24 cellular contexts compared by ENCODE assay signal in the genomic region with DNA sequence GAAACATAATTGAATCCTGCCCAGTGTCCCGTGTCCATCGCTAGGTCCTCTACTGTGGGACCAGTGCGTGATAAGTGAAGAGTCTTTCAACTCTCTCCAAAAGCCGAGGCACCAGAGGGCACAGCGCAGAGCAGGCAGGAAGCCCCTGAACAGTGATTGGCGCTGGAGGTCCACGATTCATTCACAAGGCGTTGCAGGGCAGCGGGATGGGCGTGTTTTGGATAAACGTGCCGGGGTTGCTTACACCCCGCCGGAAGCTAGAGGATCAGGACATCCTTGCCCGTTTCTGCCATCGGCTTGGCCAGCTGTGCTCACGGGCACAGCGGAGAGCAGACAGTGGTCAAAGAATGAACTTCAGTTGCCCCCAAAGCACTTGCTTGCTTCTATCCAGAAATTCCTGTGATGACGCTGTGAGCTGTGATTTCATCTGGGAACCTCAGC.
DNase-seq lines count a peak whose midpoint lies in the region; ATAC-seq lines count a peak whose summit lies in the region.
"Had no signal": no experiment of that assay in that cellular context is flagged by ENCODE, and none has a peak within 500 bp of the region (broad histone marks: within the 10 kb centered on the region; RNA-seq: fewer than 3 reads in every experiment).

No MANE protein-coding gene starts in this region.

- no peaks in the 10 kb centered on the region for H3K27me3 Mint-ChIP-seq in stimulated activated naive B cell treated with anti-CD40 and anti-IgM and Interleukin-4, amounts not matched to agents 10 μg/mL and 1 μg/mL and 100 μg/mL, for 72 hours
- H3K27me3 Mint-ChIP-seq in activated CD4-positive, alpha-beta T cell treated with anti-CD3 and anti-CD28 coated beads for 36 hours = peaks cover 13% of the 10 kb centered on the region

- peaks cover 10 to 19% of the 10 kb centered on the region in 2 donors for H3K36me3 Mint-ChIP-seq in stimulated activated naive B cell treated with anti-CD40 and anti-IgM and Interleukin-4, amounts not matched to agents 10 μg/mL and 1 μg/mL and 100 μg/mL, for 72 hours
- no peaks in the 10 kb centered on the region for H3K36me3 Mint-ChIP-seq in activated CD4-positive, alpha-beta T cell treated with anti-CD3 and anti-CD28 coated beads for 36 hours (ENCODE audit: low read depth)
- H3K36me3 Mint-ChIP-seq: CD14-positive monocyte had no signal

- peak overlapping the region; percentile 92 for H3K27ac Mint-ChIP-seq in stimulated activated naive B cell treated with anti-CD40 and anti-IgM and Interleukin-4, amounts not matched to agents 10 μg/mL and 1 μg/mL and 100 μg/mL, for 72 hours
- H3K27ac Mint-ChIP-seq in activated CD4-positive, alpha-beta T cell treated with anti-CD3 and anti-CD28 coated beads for 36 hours = no peak overlapping the region
- H3K27ac Mint-ChIP-seq: nephron had no signal

- intact Hi-C loops in activated CD4-positive, alpha-beta T cell treated with anti-CD3 and anti-CD28 coated beads for 36 hours (cut with DNase I, micrococcal nuclease) = no loop called here

- peaks cover 41 to 77% of the 10 kb centered on the region in 2 donors for H3K4me1 Mint-ChIP-seq in stimulated activated naive B cell treated with anti-CD40 and anti-IgM and Interleukin-4, amounts not matched to agents 10 μg/mL and 1 μg/mL and 100 μg/mL, for 72 hours
- H3K4me1 Mint-ChIP-seq in activated CD4-positive, alpha-beta T cell treated with anti-CD3 and anti-CD28 coated beads for 36 hours = peaks cover 6% of the 10 kb centered on the region
- H3K4me1 Mint-ChIP-seq: nephron had no signal

- POLR2A ChIA-PET in activated CD4-positive, alpha-beta T cell treated with anti-CD3 and anti-CD28 coated beads for 36 hours (lab: Charles Lee) = no interaction called here

- CTCF ChIA-PET in activated CD4-positive, alpha-beta T cell treated with anti-CD3 and anti-CD28 coated beads for 36 hours (lab: Charles Lee) = interaction anchor here (1.0 kb wide), 1 partner anchor 53 kb away, joined by 5 read pairs; no protein-coding TSS in a partner anchor

- no peak for ATAC-seq in stimulated activated naive B cell treated with anti-CD40 and anti-IgM and Interleukin-4, amounts not matched to agents 10 μg/mL and 1 μg/mL and 100 μg/mL, for 72 hours (replicated peaks)
- ATAC-seq in activated CD4-positive, alpha-beta T cell treated with anti-CD3 and anti-CD28 coated beads for 36 hours = no peak
- ATAC-seq: psoas muscle had no signal

- DNase-seq in NCI-H748 (lab: John Stamatoyannopoulos, UW; ENCODE audit: unreplicated experiment) (peak; percentile 74), NCI-H748 treated with DMSO at 0.1 percent for 48 hours (lab: John Stamatoyannopoulos, UW) (no peak), RPMI7951 (ENCODE audit: low read depth) (peak; percentile 87), epithelial cell of prostate (ENCODE audit: low read depth, low spot score) (no peak)
- DNase-seq in stimulated activated naive B cell treated with anti-CD40 and anti-IgM and Interleukin-4, amounts not matched to agents 10 μg/mL and 1 μg/mL and 100 μg/mL, for 72 hours = no peak
- no peak for DNase-seq in activated CD4-positive, alpha-beta T cell treated with anti-CD3 and anti-CD28 coated beads, Interleukin-2, amount 50 U/mL, for 1 hour
- no peak for DNase-seq in stimulated activated CD4-positive, alpha-beta T cell treated with anti-CD3 and anti-CD28 coated beads, Interleukin-4, amount 100 ng/mL, for 4 hours
- no peak for DNase-seq in activated CD4-positive, alpha-beta T cell treated with anti-CD3 and anti-CD28 coated beads for 36 hours
- DNase-seq: 8988T; activated CD4-positive, CD25-positive, alpha-beta regulatory T cell treated with anti-CD3 and anti-CD28 coated beads, Interleukin-2, amount 50 U/mL, for 72 hours; activated naive CD4-positive, alpha-beta T cell; anterior cingulate cortex; DMS79; NCI-H1092 treated with DMSO at 0.1 percent for 48 hours; NCI-H2081 treated with DMSO at 0.1 percent for 48 hours; NCI-H524; OCI-M1; psoas muscle; SJCRH30; spleen; T-helper 9 cell had no signal

- H3K27ac ChIP-seq in epithelial cell of prostate = peak overlapping the region; percentile 59
- H3K27ac ChIP-seq: KMS-11, psoas muscle, SJCRH30, spleen had no signal

- H3K4me3 Mint-ChIP-seq in stimulated activated naive B cell treated with anti-CD40 and anti-IgM and Interleukin-4, amounts not matched to agents 10 μg/mL and 1 μg/mL and 100 μg/mL, for 72 hours = peak overlapping the region in 1 of 2 donors; percentile 17
- H3K4me3 Mint-ChIP-seq in activated CD4-positive, alpha-beta T cell treated with anti-CD3 and anti-CD28 coated beads for 36 hours = no peak overlapping the region
- H3K4me3 Mint-ChIP-seq: CD14-positive monocyte, nephron had no signal

- H3K9me3 Mint-ChIP-seq in stimulated activated naive B cell treated with anti-CD40 and anti-IgM and Interleukin-4, amounts not matched to agents 10 μg/mL and 1 μg/mL and 100 μg/mL, for 72 hours = peaks cover 4 to 6% of the 10 kb centered on the region in 2 donors
- no peaks in the 10 kb centered on the region for H3K9me3 Mint-ChIP-seq in activated CD4-positive, alpha-beta T cell treated with anti-CD3 and anti-CD28 coated beads for 36 hours (ENCODE audit: low read depth)
- H3K9me3 Mint-ChIP-seq: CD14-positive monocyte, nephron had no signal

Comparison
In these comparisons a context has a peak if more than half of its experiments do, and no peak if none do; other contexts are left out.
1. DNase-seq: peak in NCI-H748 (single experiment) and RPMI7951 (single experiment); none in NCI-H748 treated with DMSO at 0.1 percent for 48 hours (single experiment), epithelial cell of prostate (single experiment), stimulated activated naive B cell treated with anti-CD40 and anti-IgM and Interleukin-4, amounts not matched to agents 10 μg/mL and 1 μg/mL and 100 μg/mL, for 72 hours (single experiment), activated CD4-positive, alpha-beta T cell treated with anti-CD3 and anti-CD28 coated beads, Interleukin-2, amount 50 U/mL, for 1 hour (single experiment), stimulated activated CD4-positive, alpha-beta T cell treated with anti-CD3 and anti-CD28 coated beads, Interleukin-4, amount 100 ng/mL, for 4 hours (0 of 2) and activated CD4-positive, alpha-beta T cell treated with anti-CD3 and anti-CD28 coated beads for 36 hours (single experiment).